Comparison of ENCODE assay signal across 28 cellular contexts in genomic region chr6:72324591-72324990, GRCh38.
"Had no signal": no experiment of that assay in that cellular context is flagged by ENCODE, and none has a peak within 500 bp of the region (broad histone marks: within the 10 kb centered on the region; RNA-seq: fewer than 3 reads in every experiment).

No MANE protein-coding gene starts in this region.

- DNase-seq: hypothalamus; immature natural killer cell; kidney; left colon; left lung; lower lobe of right lung; mammary epithelial cell; mesenchymal stem cell; naive thymus-derived CD8-positive, alpha-beta T cell; nucleus accumbens; pancreas; posterior cingulate gyrus; retina; right cardiac atrium; stimulated activated CD4-positive, alpha-beta T cell treated with anti-CD3 and anti-CD28 coated beads, Interleukin-12 subunit alpha, Interleukin-12 subunit beta, amount 100 ng/mL, for 4 hours; stimulated activated CD4-positive, alpha-beta T cell treated with anti-CD3 and anti-CD28 coated beads, Interleukin-15, amount 100 ng/mL, for 24 hours; stimulated activated CD4-positive, alpha-beta T cell treated with anti-CD3 and anti-CD28 coated beads, Interleukin-2, amount 100 ng/mL, for 24 hours; stimulated activated CD4-positive, alpha-beta T cell treated with anti-CD3 and anti-CD28 coated beads, Interleukin-4, amount 100 ng/mL, for 1 hour; stimulated activated naive B cell treated with anti-CD40 and anti-IgM and Interleukin-4, amounts not matched to agents 10 μg/mL and 1 μg/mL and 100 μg/mL, for 72 hours; stimulated activated naive CD8-positive, alpha-beta T cell treated with anti-CD3 and anti-CD28 coated beads, Interleukin-15, Interleukin-2, amounts not matched to agents 100 U/mL and 50 U/mL, for 24 hours; stomach; uterus had no signal

- H3K4me3 ChIP-seq: left lung, lower lobe of right lung, pancreas, prostate gland, skin epidermis, stomach, suprapubic skin, thoracic aorta, tibial nerve, uterus had no signal

- ATAC-seq: left colon; left lung; lower lobe of right lung; naive thymus-derived CD8-positive, alpha-beta T cell; pancreas; right cardiac atrium; sciatic nerve; stimulated activated naive B cell treated with anti-CD40 and anti-IgM and Interleukin-4, amounts not matched to agents 10 μg/mL and 1 μg/mL and 100 μg/mL, for 72 hours; stimulated activated naive CD8-positive, alpha-beta T cell treated with anti-CD3 and anti-CD28 coated beads, Interleukin-15, Interleukin-2, amounts not matched to agents 100 U/mL and 50 U/mL, for 24 hours had no signal
